ENCODE assay signal across 27 cellular contexts in genomic region chr20:61982951-61983315, GRCh38.
DNase-seq lines count a peak whose midpoint lies in the region; ATAC-seq, FAIRE-seq and TF ChIP-seq lines count a peak whose summit lies in the region.
"Had no signal": no experiment of that assay in that cellular context is flagged by ENCODE, and none has a peak within 500 bp of the region (broad histone marks: within the 10 kb centered on the region; RNA-seq: fewer than 3 reads in every experiment).

No MANE protein-coding gene starts in this region.

- POLR2A ChIA-PET in HepG2 (lab: Yijun Ruan, JAX): no interaction called here
- POLR2A ChIA-PET in RWPE1 (lab: Yijun Ruan, JAX; ENCODE audit: low non-redundant PET): no interaction called here

- H4K20me1 ChIP-seq in HepG2 (ENCODE audit: insufficient read depth, low read length): peaks cover 20% of the 10 kb centered on the region; the same call in 1 of the 2 replicates
- H4K20me1 ChIP-seq in MM.1S (ENCODE audit: insufficient read depth, low read length): no peaks in the 10 kb centered on the region

- peaks cover 15% of the 10 kb centered on the region for H3K9me3 Mint-ChIP-seq in dendritic cell treated with granulocyte-macrophage colony-stimulating factor and Interleukin-4, amounts not matched to agents 40 ng/mL and 50 ng/mL, for 4 days
- no peaks in the 10 kb centered on the region for H3K9me3 Mint-ChIP-seq in progenitor cell of endocrine pancreas (ENCODE audit: low read depth)
- H3K9me3 Mint-ChIP-seq: HFFc6 had no signal

- no TSS peak for BruUV-seq in HepG2 (replicated peaks; lab: Mats Ljungman, UMichigan)

- in situ Hi-C loops in HepG2 (cut with HindIII; ENCODE audit: extremely low pct_ligation_motif_present, low pct_unique_long_range_greater_than_20kb): no loop called here

- H3K4me2 ChIP-seq in HepG2 (ENCODE audit: low read depth, low read length): no peak overlapping the region
- no peak overlapping the region for H3K4me2 ChIP-seq in MM.1S (ENCODE audit: low read depth, low read length)
- H3K4me2 ChIP-seq: A549; BLaER1 treated with 17β-estradiol and CSF1 and Interleukin-3, amounts not matched to agents 10 nM and 100 nM had no signal

- H3K36me3 ChIP-seq in HepG2 (replicated peaks in 1 of 2; ENCODE audit: control insufficient read depth in 1 of 2, insufficient read depth in 2 of 2, low read length in 2 of 2) (peaks cover 10 to 48% of the 10 kb centered on the region in 2 experiments), right lobe of liver (no peaks in the 10 kb centered on the region), MM.1S (replicated peaks; ENCODE audit: insufficient read depth, low read length) (no peaks in the 10 kb centered on the region; the same call in 1 of the 2 replicates)

- H3K27ac ChIP-seq in HepG2 (ENCODE audit: extremely low read length, insufficient read depth, low read length) (no peak overlapping the region), right lobe of liver (no peak overlapping the region), RWPE1 (peak overlapping the region; percentile 29; the same call in 1 of the 2 replicates), MM.1S (ENCODE audit: low read length) (no peak overlapping the region)
- H3K27ac ChIP-seq: A549; BLaER1 treated with 17β-estradiol and CSF1 and Interleukin-3, amounts not matched to agents 10 nM and 100 nM; GM23248 had no signal

- no peak overlapping the region for H3K9ac ChIP-seq in HepG2 (ENCODE audit: insufficient read depth, low read depth, low read length)
- H3K9ac ChIP-seq in MM.1S (ENCODE audit: low read length): no peak overlapping the region
- H3K9ac ChIP-seq: BLaER1 treated with 17β-estradiol and CSF1 and Interleukin-3, amounts not matched to agents 10 nM and 100 nM; GM23248 had no signal

- FAIRE-seq in HepG2 (lab: Jason Lieb, UNC): no peak
- FAIRE-seq: A549, D721Med, GM12878, GM19239 had no signal

- H3K27ac Mint-ChIP-seq in dendritic cell treated with granulocyte-macrophage colony-stimulating factor and Interleukin-4, amounts not matched to agents 40 ng/mL and 50 ng/mL, for 4 days: peak overlapping the region; percentile 23
- peak overlapping the region; percentile 24 for H3K27ac Mint-ChIP-seq in progenitor cell of endocrine pancreas
- H3K27ac Mint-ChIP-seq: HFFc6 had no signal

- CTCF ChIA-PET in HepG2 (lab: Yijun Ruan, JAX; ENCODE audit: low intra/inter-chr PET ratio, low total read pairs): no interaction called here
- CTCF ChIA-PET in RWPE1 (lab: Yijun Ruan, JAX): no interaction called here

- intact Hi-C loops in HepG2 (cut with micrococcal nuclease; ENCODE audit: unreplicated experiment) (no loop called here), right lobe of liver (cut with DNase I) (no loop called here)
- intact Hi-C loops in dendritic cell treated with granulocyte-macrophage colony-stimulating factor and Interleukin-4, amounts not matched to agents 40 ng/mL and 50 ng/mL, for 4 days (cut with micrococcal nuclease): no loop called here

- H3K4me3 Mint-ChIP-seq in dendritic cell treated with granulocyte-macrophage colony-stimulating factor and Interleukin-4, amounts not matched to agents 40 ng/mL and 50 ng/mL, for 4 days: no peak overlapping the region
- no peak overlapping the region for H3K4me3 Mint-ChIP-seq in progenitor cell of endocrine pancreas (ENCODE audit: low read depth)
- H3K4me3 Mint-ChIP-seq: CD14-positive monocyte; CD4-positive, alpha-beta T cell; H9; HFFc6 had no signal

- TF ChIP-seq RAD21 in HepG2 (CRISPR knock-in tag; IDR thresholded peaks at IDR 0.05): no peak

- H3K79me2 ChIP-seq in HepG2 (ENCODE audit: insufficient read depth, low read length): no peaks in the 10 kb centered on the region
- no peaks in the 10 kb centered on the region; the same call in 1 of the 2 replicates for H3K79me2 ChIP-seq in MM.1S (ENCODE audit: low read length)

- TF ChIP-seq CTCF in HepG2 (CRISPR knock-in tag; IDR thresholded peaks at IDR 0.05) (no peak), right lobe of liver (IDR thresholded peaks at IDR 0.05) (no peak), RWPE1 (conservative IDR thresholded peaks at IDR 0.05; ENCODE audit: low read depth) (no peak), progenitor cell of endocrine pancreas (IDR thresholded peaks at IDR 0.05; ENCODE audit: unreplicated experiment) (no peak), MM.1S (IDR thresholded peaks at IDR 0.05; ENCODE audit: low read length) (no peak)

- H3K4me1 Mint-ChIP-seq in dendritic cell treated with granulocyte-macrophage colony-stimulating factor and Interleukin-4, amounts not matched to agents 40 ng/mL and 50 ng/mL, for 4 days (ENCODE audit: low read depth): peaks cover 33% of the 10 kb centered on the region
- no peaks in the 10 kb centered on the region for H3K4me1 Mint-ChIP-seq in progenitor cell of endocrine pancreas (ENCODE audit: low read depth)
- H3K4me1 Mint-ChIP-seq: H9 had no signal

- no peaks in the 10 kb centered on the region for H3K27me3 ChIP-seq in HepG2 (ENCODE audit: control insufficient read depth in 1 of 2, insufficient read depth in 2 of 2, low read length in 2 of 2)
- H3K27me3 ChIP-seq in right lobe of liver: no peaks in the 10 kb centered on the region
- H3K27me3 ChIP-seq in MM.1S (replicated peaks; ENCODE audit: insufficient read depth, low read length): no peaks in the 10 kb centered on the region
- H3K27me3 ChIP-seq: BE2C; BLaER1 treated with 17β-estradiol and CSF1 and Interleukin-3, amounts not matched to agents 10 nM and 100 nM had no signal

- H3K4me1 ChIP-seq in HepG2 (ENCODE audit: insufficient read depth, low read length): 0 out of 2 replicates have a peak, but pooled peaks cover 6% of the 10 kb centered on the region
- no peaks in the 10 kb centered on the region for H3K4me1 ChIP-seq in right lobe of liver
- no peaks in the 10 kb centered on the region for H3K4me1 ChIP-seq in MM.1S (ENCODE audit: low read length)
- H3K4me1 ChIP-seq: A549, BE2C had no signal

- peaks cover 80% of the 10 kb centered on the region for H3K36me3 Mint-ChIP-seq in dendritic cell treated with granulocyte-macrophage colony-stimulating factor and Interleukin-4, amounts not matched to agents 40 ng/mL and 50 ng/mL, for 4 days (ENCODE audit: low read depth)
- peaks cover 30% of the 10 kb centered on the region for H3K36me3 Mint-ChIP-seq in progenitor cell of endocrine pancreas (ENCODE audit: insufficient read depth)

- H3K4me3 ChIP-seq in HepG2 (replicated peaks in 1 of 3; ENCODE audit: insufficient read depth in 1 of 3, low read depth in 2 of 3, low read length in 3 of 3): no peak overlapping the region
- no peak overlapping the region for H3K4me3 ChIP-seq in right lobe of liver
- H3K4me3 ChIP-seq in MM.1S (ENCODE audit: low read length): no peak overlapping the region
- H3K4me3 ChIP-seq: A549; BLaER1 treated with 17β-estradiol and CSF1 and Interleukin-3, amounts not matched to agents 10 nM and 100 nM; GM12878; GM23248 had no signal

- no peak for TF ChIP-seq POLR2A in HepG2 (IDR thresholded peaks at IDR 0.05; ENCODE audit: insufficient read depth in 1 of 2, low read depth in 2 of 2, low read length in 2 of 2)
- no peak for TF ChIP-seq POLR2A in right lobe of liver (IDR thresholded peaks at IDR 0.05)

- H2AFZ ChIP-seq in HepG2 (ENCODE audit: low read length) (no peak overlapping the region), MM.1S (ENCODE audit: low read length) (no peak overlapping the region)
- H2AFZ ChIP-seq: GM23248 had no signal

- 98% methylated on average over 11 of the region's 11 CpGs for WGBS in HepG2 (ENCODE audit: low lambda C conversion rate)
- WGBS in right lobe of liver (ENCODE audit: insufficient coverage, low coverage, low lambda C conversion rate, missing lambda C conversion rate): 89% methylated on average over 7 of the region's 11 CpGs

- no peaks in the 10 kb centered on the region for H3K27me3 Mint-ChIP-seq in dendritic cell treated with granulocyte-macrophage colony-stimulating factor and Interleukin-4, amounts not matched to agents 40 ng/mL and 50 ng/mL, for 4 days
- H3K27me3 Mint-ChIP-seq in progenitor cell of endocrine pancreas: no peaks in the 10 kb centered on the region
- H3K27me3 Mint-ChIP-seq: CD4-positive, alpha-beta T cell had no signal

- no peaks in the 10 kb centered on the region for H3F3A ChIP-seq in MM.1S (ENCODE audit: insufficient read depth, low read length)

- TF ChIP-seq EP300 in HepG2 (IDR thresholded peaks at IDR 0.05; ENCODE audit: low read depth in 2 of 2, low read length in 2 of 2) (no peak), HepG2 (CRISPR knock-in tag; IDR thresholded peaks at IDR 0.05; ENCODE audit: borderline replicate concordance) (no peak)

- H3K9me3 ChIP-seq in HepG2 (ENCODE audit: low read length): no peaks in the 10 kb centered on the region
- no peaks in the 10 kb centered on the region for H3K9me3 ChIP-seq in right lobe of liver
- no peaks in the 10 kb centered on the region for H3K9me3 ChIP-seq in MM.1S (replicated peaks; ENCODE audit: insufficient read depth, low read length)
- H3K9me3 ChIP-seq: A549, BE2C had no signal

- DNase-seq in HepG2 (ENCODE audit: low spot score): no peak
- no peak for DNase-seq in right lobe of liver
- DNase-seq in RWPE1 (ENCODE audit: low spot score): no peak
- no peak for DNase-seq in progenitor cell of endocrine pancreas (ENCODE audit: low spot score, unreplicated experiment)
- DNase-seq in occipital lobe (lab: John Stamatoyannopoulos, UW): no peak
- no peak for DNase-seq in germinal center (ENCODE audit: low spot score)
- no peak for DNase-seq in MM.1S
- DNase-seq: 8988T; ACHN; AML-193; BE2C; CD4-positive, alpha-beta T cell; DMS 273 treated with DMSO at 0.1 percent for 48 hours; DMS79; EL; GDM1; GM23248; H9; HFFc6 had no signal

- ATAC-seq in HepG2 (no peak), right lobe of liver (no peak)
- ATAC-seq: A549, GM12878, HCT116 had no signal

- H3K9me2 ChIP-seq in MM.1S (replicated peaks; ENCODE audit: insufficient read depth, low read length): no peaks in the 10 kb centered on the region

TF ChIP-seq in HepG2, 621 proteins besides CTCF, POLR2A, EP300 and RAD21:
- TF ChIP-seq ZNF770 (CRISPR knock-in tag; IDR thresholded peaks at IDR 0.05) (peak; percentile 23; the same call in 1 of the 2 replicates), ZNF225 (CRISPR knock-in tag; IDR thresholded peaks at IDR 0.05) (no peak)
